ENCODE assay signal across 11 cellular contexts in the genomic region with DNA sequence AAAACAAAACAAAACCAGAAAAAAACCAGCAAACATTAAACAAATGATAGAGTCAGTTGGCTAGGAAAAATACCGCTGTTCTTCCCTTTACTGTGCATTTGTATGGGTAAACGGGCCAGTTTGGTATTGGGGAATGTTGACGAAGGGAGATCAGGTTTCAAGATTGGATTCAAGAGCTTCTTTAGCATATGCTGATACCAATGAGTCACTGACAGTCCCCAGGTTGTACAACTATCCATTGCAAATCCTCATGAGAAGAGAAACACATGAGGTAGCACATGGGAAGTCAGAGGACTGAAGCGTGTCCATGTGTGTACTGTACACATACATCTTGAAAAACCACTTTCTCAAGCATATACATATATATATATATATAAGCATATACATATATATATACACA. TPM values are rescaled to one million over a fixed set of nuclear protein-coding genes. Genes with fewer than 3 reads are reported as not detected.
DNase-seq lines count a peak whose midpoint lies in the region; ATAC-seq and TF ChIP-seq lines count a peak whose summit lies in the region.
"Had no signal": no experiment of that assay in that cellular context is flagged by ENCODE, and none has a peak within 500 bp of the region (broad histone marks: within the 10 kb centered on the region; RNA-seq: fewer than 3 reads in every experiment).

No MANE protein-coding gene starts in this region.

- CTCF ChIA-PET in GM10248 (lab: Yijun Ruan, JAX), result interaction anchor here (0.7 to 1.0 kb wide), 2 partner anchors 9 to 13 kb away, joined by 3 read pairs; no protein-coding TSS in a partner anchor

- DNase-seq in AG10803 (ENCODE audit: low read depth), result peak; percentile 56
- DNase-seq in HPDE6-E6E7 (ENCODE audit: extremely low spot score), result peak; percentile 81
- DNase-seq in NCI-H82 treated with DMSO at 0.1 percent for 48 hours (lab: John Stamatoyannopoulos, UW; ENCODE audit: unreplicated experiment), result peak; percentile 34
- peak; percentile 36 for DNase-seq in fibroblast of the aortic adventitia (ENCODE audit: low read depth)
- DNase-seq in stimulated activated naive CD4-positive, alpha-beta T cell treated with Interleukin-2 at 50 U/mL for 16 hours (lab: John Stamatoyannopoulos, UW), result no peak
- DNase-seq in GM10248 (ENCODE audit: extremely low spot score), result no peak
- DNase-seq: activated CD4-positive, CD25-positive, alpha-beta regulatory T cell treated with anti-CD3 and anti-CD28 coated beads, Interleukin-2, amount 50 U/mL, for 72 hours; naive B cell had no signal

- TF ChIP-seq CTCF in AG10803 (conservative IDR thresholded peaks at IDR 0.05; ENCODE audit: low read length) (no peak), fibroblast of the aortic adventitia (IDR thresholded peaks at IDR 0.05; ENCODE audit: insufficient read depth, low read length) (no peak), GM10248 (IDR thresholded peaks at IDR 0.05; ENCODE audit: control extremely low read depth, extremely low read depth, low read depth, missing control alignments) (no peak)

- ATAC-seq in GM18861 (IDR thresholded peaks at IDR 0.05; ENCODE audit: unreplicated experiment), result no peak
- no peak for ATAC-seq in HG03378 (IDR thresholded peaks at IDR 0.05; ENCODE audit: unreplicated experiment)

- no peak overlapping the region for H3K4me3 ChIP-seq in AG10803 (ENCODE audit: low read length)
- H3K4me3 ChIP-seq in fibroblast of the aortic adventitia (ENCODE audit: low read depth, low read length), result no peak overlapping the region

- POLR2A ChIA-PET in GM10248 (lab: Yijun Ruan, JAX), result no interaction called here

RNA-seq across cellular contexts. Expression of a gene that starts 25.6 kb away (rescaled TPM):
- total RNA-seq in fibroblast of the aortic adventitia (ENCODE audit: low replicate concordance), result 0.18 and 0.33 TPM in 2 replicates
- total RNA-seq: G401 had no signal

Comparison
In these comparisons a context has a peak if more than half of its experiments do, and no peak if none do; other contexts are left out.
1. DNase-seq: peak in AG10803 (single experiment), HPDE6-E6E7 (single experiment), NCI-H82 treated with DMSO at 0.1 percent for 48 hours (single experiment) and fibroblast of the aortic adventitia (single experiment); none in stimulated activated naive CD4-positive, alpha-beta T cell treated with Interleukin-2 at 50 U/mL for 16 hours (single experiment) and GM10248 (single experiment).